Comparison of ENCODE assay signal across 22 cellular contexts in the genomic region with DNA sequence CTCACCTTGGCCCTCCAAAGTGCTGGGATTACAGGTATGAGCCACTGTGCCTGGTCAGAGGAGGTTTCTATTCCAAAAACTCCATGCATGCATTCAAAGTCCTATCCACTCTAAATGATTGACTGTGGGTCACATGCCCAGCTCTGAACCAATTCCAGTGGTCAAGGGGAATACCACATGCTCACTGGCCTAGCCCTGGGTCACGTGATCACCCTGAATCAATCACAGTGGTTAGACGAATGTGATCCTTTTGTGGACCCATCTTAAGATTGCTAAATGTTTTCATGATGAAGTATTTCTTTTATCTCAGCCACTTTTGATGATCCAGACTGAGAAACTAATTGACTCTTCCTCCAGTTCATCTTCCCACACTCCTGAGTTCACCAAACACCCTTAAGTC.
"Had no signal": no experiment of that assay in that cellular context is flagged by ENCODE, and none has a peak within 500 bp of the region (broad histone marks: within the 10 kb centered on the region; RNA-seq: fewer than 3 reads in every experiment).

No MANE protein-coding gene starts in this region.

- H2AFZ ChIP-seq: hepatocyte had no signal

- H3K36me3 ChIP-seq: left ventricle myocardium inferior, ovary, right atrium auricular region, suprapubic skin, thoracic aorta, tibial artery, upper lobe of right lung had no signal

- H3K27ac ChIP-seq: hepatocyte, left ventricle myocardium inferior, ovary, right atrium auricular region, skin epidermis, suprapubic skin, thoracic aorta, tibial artery, upper lobe of right lung had no signal

- H3K4me1 ChIP-seq: left ventricle myocardium inferior, right atrium auricular region, suprapubic skin, tibial artery, upper lobe of right lung had no signal

- H3K9me3 ChIP-seq: ovary, upper lobe of right lung had no signal

- DNase-seq: islet precursor cell; left ventricle myocardium inferior; mesendoderm; naive B cell; natural killer cell; nephron progenitor cell; ovary; stimulated activated CD4-positive, alpha-beta T cell treated with anti-CD3 and anti-CD28 coated beads, Interleukin-12 subunit alpha, Interleukin-12 subunit beta, amount 100 ng/mL, for 4 hours; stimulated activated CD4-positive, alpha-beta T cell treated with anti-CD3 and anti-CD28 coated beads, Interleukin-15, amount 100 ng/mL, for 24 hours; stimulated activated CD4-positive, alpha-beta T cell treated with anti-CD3 and anti-CD28 coated beads, Interleukin-2, amount 100 ng/mL, for 24 hours; stimulated activated CD4-positive, alpha-beta T cell treated with anti-CD3 and anti-CD28 coated beads, Interleukin-4, amount 100 ng/mL, for 1 hour; stimulated activated naive B cell treated with anti-CD40 and anti-IgM and Interleukin-4, amounts not matched to agents 10 μg/mL and 1 μg/mL and 100 μg/mL, for 72 hours; tibial artery; trophoblast cell; upper lobe of right lung had no signal

- H3K4me2 ChIP-seq: hepatocyte had no signal

- H3K27me3 ChIP-seq: hepatocyte, ovary, right atrium auricular region had no signal

- H3K4me3 ChIP-seq: hepatocyte, left ventricle myocardium inferior, lung, ovary, right atrium auricular region, skin epidermis, suprapubic skin, thoracic aorta, tibial artery, upper lobe of right lung had no signal

- ATAC-seq: sciatic nerve; stimulated activated naive B cell treated with anti-CD40 and anti-IgM and Interleukin-4, amounts not matched to agents 10 μg/mL and 1 μg/mL and 100 μg/mL, for 72 hours; upper lobe of right lung had no signal

- H3K79me2 ChIP-seq: hepatocyte had no signal
